In the genomic region with DNA sequence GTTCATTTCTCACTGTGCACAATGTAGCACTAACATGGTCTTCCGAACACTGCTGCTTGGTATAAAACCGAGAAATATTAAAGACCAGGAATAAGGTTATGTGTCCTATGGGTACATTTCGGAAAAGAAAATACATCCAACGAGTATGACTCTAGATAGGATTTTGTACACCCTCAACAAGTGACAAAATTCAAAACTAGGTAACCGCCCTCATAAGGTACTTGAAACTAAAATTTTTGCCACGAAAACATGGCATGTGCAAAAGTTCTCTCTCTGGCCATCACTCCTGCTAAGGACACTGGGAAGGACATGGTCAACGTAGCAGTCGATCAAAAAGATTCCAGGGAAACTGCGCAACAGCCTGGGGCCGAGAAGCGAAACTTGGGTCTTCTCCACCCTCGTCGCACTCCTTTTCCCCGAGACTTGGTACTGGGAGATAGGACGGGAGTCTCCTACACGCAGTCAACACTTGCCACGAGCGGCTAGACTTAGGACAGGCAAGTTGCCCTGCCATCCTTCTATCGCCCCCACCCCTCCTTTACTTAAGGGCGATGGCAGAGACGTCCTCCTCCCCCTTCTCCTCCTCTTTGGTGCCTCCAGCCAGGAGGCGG, we compare ENCODE assay signal across 8 cellular contexts. TPM values are rescaled to one million over a fixed set of nuclear protein-coding genes. Genes with fewer than 3 reads are reported as not detected.
DNase-seq lines count a peak whose midpoint lies in the region; ATAC-seq and TF ChIP-seq lines count a peak whose summit lies in the region.

No MANE protein-coding gene starts in this region.

- TF ChIP-seq CTCF in SK-N-SH (IDR thresholded peaks at IDR 0.05) (no peak), vagina (IDR thresholded peaks at IDR 0.05) (no peak)

- H3K4me3 ChIP-seq in SK-N-SH (ENCODE audit: low read depth in 2 of 2, low read length in 1 of 2) = peak overlapping the region; percentile 79 to 97
- H3K4me3 ChIP-seq in mucosa of rectum (ENCODE audit: low read length in 2 of 2) = peak overlapping the region; percentile 95 to 98
- peak overlapping the region; percentile 81 to 96 for H3K4me3 ChIP-seq in vagina

- H3K27ac ChIP-seq in SK-N-SH (ENCODE audit: low read depth in 2 of 2, low read length in 1 of 2) (peak overlapping the region; percentile 98 to 99), epithelial cell of prostate (peak overlapping the region; percentile 98), mucosa of rectum (ENCODE audit: low read depth in 2 of 2, low read length in 2 of 2) (peak overlapping the region; percentile 100), vagina (peak overlapping the region; percentile 100)

- H3K9me2 ChIP-seq in SK-N-SH = no peaks in the 10 kb centered on the region

- POLR2A ChIA-PET in SK-N-SH (lab: Yijun Ruan, JAX) = interaction anchor here (0.6 to 1.2 kb wide), 5 partner anchors 13 to 621 kb away, joined by 3 to 4 read pairs (median 3); partner anchors contain the start of gene ACBD6

- WGBS in SK-N-SH (ENCODE audit: low lambda C conversion rate) = 5% methylated on average over 15 of the region's 22 CpGs

- H2AFZ ChIP-seq in SK-N-SH (ENCODE audit: low read depth) = peak overlapping the region; percentile 78

- peaks cover 47% of the 10 kb centered on the region for H3K79me2 ChIP-seq in SK-N-SH (ENCODE audit: insufficient read depth)

- TF ChIP-seq POLR2A in vagina (IDR thresholded peaks at IDR 0.05) = no peak

- H3K9ac ChIP-seq in SK-N-SH (peak overlapping the region; percentile 96), mucosa of rectum (ENCODE audit: low read depth in 1 of 2, low read length in 2 of 2) (peak overlapping the region; percentile 99 to 100)

- ATAC-seq in HG03095 (IDR thresholded peaks at IDR 0.05; ENCODE audit: unreplicated experiment) (peak; percentile 0), GM18868 (IDR thresholded peaks at IDR 0.05; ENCODE audit: unreplicated experiment) (no peak), GM18519 (IDR thresholded peaks at IDR 0.05; ENCODE audit: low FRiP score, unreplicated experiment) (no peak)

- H3K4me2 ChIP-seq in SK-N-SH = peak overlapping the region; percentile 75

- peaks cover 14% of the 10 kb centered on the region for H3F3A ChIP-seq in SK-N-SH (replicated peaks; ENCODE audit: insufficient read depth)

- DNase-seq in ELF-1 (ENCODE audit: low read depth, low spot score) (peak; percentile 94), SK-N-SH (peak; percentile 81), epithelial cell of prostate (ENCODE audit: low read depth, low spot score) (peak; percentile 59), vagina (ENCODE audit: extremely low spot score in 2 of 2) (peak in 1 of 2 donors; percentile 97)

- H3K9me3 ChIP-seq in SK-N-SH (no peaks in the 10 kb centered on the region), mucosa of rectum (ENCODE audit: control insufficient read depth in 2 of 2, low read length in 2 of 2) (no peaks in the 10 kb centered on the region), vagina (no peaks in the 10 kb centered on the region)

- intact Hi-C loops in vagina (cut with DNase I) = loop anchor here (10.0 kb wide), 1 partner anchor 273 kb away; the partner anchor contains the start of gene QSOX1

- no peak for TF ChIP-seq EP300 in SK-N-SH (IDR thresholded peaks at IDR 0.05; ENCODE audit: borderline replicate concordance in 1 of 2, low read depth in 1 of 2, low read length in 1 of 2)

- H3K36me3 ChIP-seq in SK-N-SH (replicated peaks in 1 of 2; ENCODE audit: control insufficient read depth in 1 of 2, insufficient read depth in 2 of 2, low read length in 1 of 2) (peaks cover 15 to 24% of the 10 kb centered on the region in 2 experiments), mucosa of rectum (ENCODE audit: control insufficient read depth in 2 of 2, insufficient read depth in 2 of 2, low read length in 2 of 2) (peaks cover 9 to 13% of the 10 kb centered on the region in 2 donors), vagina (peaks cover 0 to 21% of the 10 kb centered on the region in 2 donors)

- peaks cover 2% of the 10 kb centered on the region; the same call in 1 of the 2 replicates for H4K20me1 ChIP-seq in SK-N-SH (ENCODE audit: insufficient read depth)

- TF ChIP-seq RAD21 in SK-N-SH (IDR thresholded peaks at IDR 0.05; ENCODE audit: low read length) = no peak

- CTCF ChIA-PET in SK-N-SH (lab: Yijun Ruan, JAX) = interaction anchor here (1.6 to 2.3 kb wide), 3 partner anchors 67 to 297 kb away, joined by 6 to 13 read pairs (median 6); partner anchors contain the start of gene CEP350

- H3K4me1 ChIP-seq in SK-N-SH (ENCODE audit: control insufficient read depth in 1 of 2, insufficient read depth in 2 of 2, low read depth in 1 of 2, low read length in 1 of 2) (peaks cover 9 to 14% of the 10 kb centered on the region in 2 experiments; a peak in 2 of 4 replicates), mucosa of rectum (ENCODE audit: control insufficient read depth in 2 of 2, insufficient read depth in 2 of 2, low read length in 2 of 2) (peaks cover 10 to 15% of the 10 kb centered on the region in 2 donors), vagina (peaks cover 52% of the 10 kb centered on the region)

- no peaks in the 10 kb centered on the region for H3K27me3 ChIP-seq in SK-N-SH (ENCODE audit: insufficient read depth)
- no peaks in the 10 kb centered on the region for H3K27me3 ChIP-seq in mucosa of rectum (ENCODE audit: control insufficient read depth in 2 of 2, insufficient read depth in 2 of 2, low read length in 2 of 2)
- no peaks in the 10 kb centered on the region for H3K27me3 ChIP-seq in vagina

TF ChIP-seq in SK-N-SH, 30 proteins besides CTCF, POLR2A, EP300 and RAD21 (continues in another document):
- TF ChIP-seq USF1 (IDR thresholded peaks at IDR 0.05; ENCODE audit: borderline replicate concordance, low read depth) (no peak), MXI1 (IDR thresholded peaks at IDR 0.05; ENCODE audit: low read depth, low read length) (peak; percentile 60; the same call in 1 of the 2 replicates), MEF2A (IDR thresholded peaks at IDR 0.05; ENCODE audit: borderline replicate concordance, low read depth) (no peak), REST (IDR thresholded peaks at IDR 0.05; ENCODE audit: low read depth, low read length) (no peak), IRF3 (IDR thresholded peaks at IDR 0.05; ENCODE audit: low read depth, low read length) (no peak), FOXM1 (IDR thresholded peaks at IDR 0.05; ENCODE audit: low read depth) (no peak), SIN3A (IDR thresholded peaks at IDR 0.05; ENCODE audit: borderline replicate concordance, low read depth, low read length) (no peak), ELF1 (IDR thresholded peaks at IDR 0.05) (no peak), POLR2AphosphoS5 (IDR thresholded peaks at IDR 0.05; ENCODE audit: low read depth, low read length) (peak; percentile 86), SMC3 (IDR thresholded peaks at IDR 0.05; ENCODE audit: low read depth, low read length) (no peak), GABPA (IDR thresholded peaks at IDR 0.05; ENCODE audit: low read depth) (no peak), GATA2 (CRISPR knock-in tag; IDR thresholded peaks at IDR 0.05) (no peak)
- TF ChIP-seq, protein P1, sequence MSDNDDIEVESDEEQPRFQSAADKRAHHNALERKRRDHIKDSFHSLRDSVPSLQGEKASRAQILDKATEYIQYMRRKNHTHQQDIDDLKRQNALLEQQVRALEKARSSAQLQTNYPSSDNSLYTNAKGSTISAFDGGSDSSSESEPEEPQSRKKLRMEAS (IDR thresholded peaks at IDR 0.05; ENCODE audit: low read depth) = peak; percentile 12; the same call in 1 of the 2 replicates

RNA-seq across cellular contexts. Expression of gene TOR1AIP1, which starts 0.3 kb away (rescaled TPM):
- polyA plus RNA-seq in SK-N-SH (2012; rRNA removed) = 11.8 and 15.1 TPM in 2 replicates
- 19.7 and 20.1 TPM in 2 replicates for polyA plus RNA-seq in SK-N-SH (2012; cell fraction: cytosol; rRNA removed)
- polyA plus RNA-seq in SK-N-SH (2012; cell fraction: nucleus; rRNA removed) = 4.6 and 8.9 TPM in 2 replicates
- 45.9 TPM for total RNA-seq in vagina

RNA-seq across cellular contexts. Expression of gene TOR1AIP2, which starts 4.1 kb away (rescaled TPM):
- 12.7 and 20.6 TPM in 2 replicates for polyA plus RNA-seq in SK-N-SH (2012; rRNA removed)
- polyA plus RNA-seq in SK-N-SH (2012; cell fraction: cytosol; rRNA removed) = 19.3 and 24.1 TPM in 2 replicates
- polyA plus RNA-seq in SK-N-SH (2012; cell fraction: nucleus; rRNA removed) = 9.7 and 18.0 TPM in 2 replicates
- 53.8 TPM for total RNA-seq in vagina
